Comparison of ENCODE assay signal across 1 cellular context in genomic region chr2:147843864-147844690, GRCh38.
A peak's percentile ranks its signal among the peaks of the same experiment; 100 is the strongest.
TF ChIP-seq lines count a peak whose summit lies in the region.

No MANE protein-coding gene starts in this region.

TF ChIP-seq in K562, 482 proteins besides CTCF, POLR2A, EP300 and RAD21 (continued from another document and continues in another):
- TF ChIP-seq, protein P1, sequence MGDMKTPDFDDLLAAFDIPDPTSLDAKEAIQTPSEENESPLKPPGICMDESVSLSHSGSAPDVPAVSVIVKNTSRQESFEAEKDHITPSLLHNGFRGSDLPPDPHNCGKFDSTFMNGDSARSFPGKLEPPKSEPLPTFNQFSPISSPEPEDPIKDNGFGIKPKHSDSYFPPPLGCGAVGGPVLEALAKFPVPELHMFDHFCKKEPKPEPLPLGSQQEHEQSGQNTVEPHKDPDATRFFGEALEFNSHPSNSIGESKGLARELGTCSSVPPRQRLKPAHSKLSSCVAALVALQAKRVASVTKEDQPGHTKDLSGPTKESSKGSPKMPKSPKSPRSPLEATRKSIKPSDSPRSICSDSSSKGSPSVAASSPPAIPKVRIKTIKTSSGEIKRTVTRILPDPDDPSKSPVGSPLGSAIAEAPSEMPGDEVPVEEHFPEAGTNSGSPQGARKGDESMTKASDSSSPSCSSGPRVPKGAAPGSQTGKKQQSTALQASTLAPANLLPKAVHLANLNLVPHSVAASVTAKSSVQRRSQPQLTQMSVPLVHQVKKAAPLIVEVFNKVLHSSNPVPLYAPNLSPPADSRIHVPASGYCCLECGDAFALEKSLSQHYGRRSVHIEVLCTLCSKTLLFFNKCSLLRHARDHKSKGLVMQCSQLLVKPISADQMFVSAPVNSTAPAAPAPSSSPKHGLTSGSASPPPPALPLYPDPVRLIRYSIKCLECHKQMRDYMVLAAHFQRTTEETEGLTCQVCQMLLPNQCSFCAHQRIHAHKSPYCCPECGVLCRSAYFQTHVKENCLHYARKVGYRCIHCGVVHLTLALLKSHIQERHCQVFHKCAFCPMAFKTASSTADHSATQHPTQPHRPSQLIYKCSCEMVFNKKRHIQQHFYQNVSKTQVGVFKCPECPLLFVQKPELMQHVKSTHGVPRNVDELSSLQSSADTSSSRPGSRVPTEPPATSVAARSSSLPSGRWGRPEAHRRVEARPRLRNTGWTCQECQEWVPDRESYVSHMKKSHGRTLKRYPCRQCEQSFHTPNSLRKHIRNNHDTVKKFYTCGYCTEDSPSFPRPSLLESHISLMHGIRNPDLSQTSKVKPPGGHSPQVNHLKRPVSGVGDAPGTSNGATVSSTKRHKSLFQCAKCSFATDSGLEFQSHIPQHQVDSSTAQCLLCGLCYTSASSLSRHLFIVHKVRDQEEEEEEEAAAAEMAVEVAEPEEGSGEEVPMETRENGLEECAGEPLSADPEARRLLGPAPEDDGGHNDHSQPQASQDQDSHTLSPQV (IDR thresholded peaks at IDR 0.05) = no peak
- no peak for TF ChIP-seq ZNF57 (CRISPR knock-in tag; IDR thresholded peaks at IDR 0.05)
- no peak for TF ChIP-seq THRB (CRISPR knock-in tag; conservative IDR thresholded peaks at IDR 0.05)
- no peak for TF ChIP-seq ZNF175 (CRISPR knock-in tag; IDR thresholded peaks at IDR 0.05; ENCODE audit: low read depth)
- TF ChIP-seq RBM17 (IDR thresholded peaks at IDR 0.05; ENCODE audit: borderline replicate concordance, low read depth, low read length) = no peak
- no peak for TF ChIP-seq ILK (tag; IDR thresholded peaks at IDR 0.05; ENCODE audit: borderline replicate concordance, low read depth)
- TF ChIP-seq, protein P2, sequence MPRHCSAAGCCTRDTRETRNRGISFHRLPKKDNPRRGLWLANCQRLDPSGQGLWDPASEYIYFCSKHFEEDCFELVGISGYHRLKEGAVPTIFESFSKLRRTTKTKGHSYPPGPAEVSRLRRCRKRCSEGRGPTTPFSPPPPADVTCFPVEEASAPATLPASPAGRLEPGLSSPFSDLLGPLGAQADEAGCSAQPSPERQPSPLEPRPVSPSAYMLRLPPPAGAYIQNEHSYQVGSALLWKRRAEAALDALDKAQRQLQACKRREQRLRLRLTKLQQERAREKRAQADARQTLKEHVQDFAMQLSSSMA (CRISPR knock-in tag; IDR thresholded peaks at IDR 0.05) = no peak
- no peak for TF ChIP-seq BRD4 (IDR thresholded peaks at IDR 0.05)
- TF ChIP-seq, protein P3, sequence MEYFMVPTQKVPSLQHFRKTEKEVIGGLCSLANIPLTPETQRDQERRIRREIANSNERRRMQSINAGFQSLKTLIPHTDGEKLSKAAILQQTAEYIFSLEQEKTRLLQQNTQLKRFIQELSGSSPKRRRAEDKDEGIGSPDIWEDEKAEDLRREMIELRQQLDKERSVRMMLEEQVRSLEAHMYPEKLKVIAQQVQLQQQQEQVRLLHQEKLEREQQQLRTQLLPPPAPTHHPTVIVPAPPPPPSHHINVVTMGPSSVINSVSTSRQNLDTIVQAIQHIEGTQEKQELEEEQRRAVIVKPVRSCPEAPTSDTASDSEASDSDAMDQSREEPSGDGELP (CRISPR knock-in tag; IDR thresholded peaks at IDR 0.05; ENCODE audit: borderline replicate concordance) = no peak; the same call in 1 of the 2 replicates
- TF ChIP-seq ZFPM2 (CRISPR knock-in tag; IDR thresholded peaks at IDR 0.05) = no peak
- no peak for TF ChIP-seq NFE2L1 (tag; IDR thresholded peaks at IDR 0.05; ENCODE audit: borderline replicate concordance, low read depth)
- no peak for TF ChIP-seq ZNF655 (CRISPR knock-in tag; IDR thresholded peaks at IDR 0.05)
- no peak for TF ChIP-seq DACH1 (IDR thresholded peaks at IDR 0.05; ENCODE audit: partially characterized antibody)
- no peak for TF ChIP-seq CREM (IDR thresholded peaks at IDR 0.05; ENCODE audit: low read depth)
- TF ChIP-seq KLF1 (tag; IDR thresholded peaks at IDR 0.05) = peak; percentile 60; the same call in 1 of the 2 replicates
- no peak for TF ChIP-seq HNRNPK (IDR thresholded peaks at IDR 0.05; ENCODE audit: low read depth, low read length, poor library complexity, severe bottlenecking)
- TF ChIP-seq HMG20A (CRISPR knock-in tag; conservative IDR thresholded peaks at IDR 0.05) = no peak
- TF ChIP-seq ZNF780A (CRISPR knock-in tag; IDR thresholded peaks at IDR 0.05) = no peak
- no peak for TF ChIP-seq ZNF644 (tag; IDR thresholded peaks at IDR 0.05; ENCODE audit: low read depth)
- TF ChIP-seq SPI1 (IDR thresholded peaks at IDR 0.05; ENCODE audit: borderline replicate concordance, low read depth, low read length) = no peak
- TF ChIP-seq KHSRP (IDR thresholded peaks at IDR 0.05) = no peak
- TF ChIP-seq ZKSCAN1 (IDR thresholded peaks at IDR 0.05; ENCODE audit: low read depth, low read length) = no peak
- TF ChIP-seq HDAC6 (IDR thresholded peaks at IDR 0.05; ENCODE audit: low read depth, low read length) = no peak
- no peak for TF ChIP-seq NFXL1 (CRISPR knock-in tag; IDR thresholded peaks at IDR 0.05)
- TF ChIP-seq, protein P4, sequence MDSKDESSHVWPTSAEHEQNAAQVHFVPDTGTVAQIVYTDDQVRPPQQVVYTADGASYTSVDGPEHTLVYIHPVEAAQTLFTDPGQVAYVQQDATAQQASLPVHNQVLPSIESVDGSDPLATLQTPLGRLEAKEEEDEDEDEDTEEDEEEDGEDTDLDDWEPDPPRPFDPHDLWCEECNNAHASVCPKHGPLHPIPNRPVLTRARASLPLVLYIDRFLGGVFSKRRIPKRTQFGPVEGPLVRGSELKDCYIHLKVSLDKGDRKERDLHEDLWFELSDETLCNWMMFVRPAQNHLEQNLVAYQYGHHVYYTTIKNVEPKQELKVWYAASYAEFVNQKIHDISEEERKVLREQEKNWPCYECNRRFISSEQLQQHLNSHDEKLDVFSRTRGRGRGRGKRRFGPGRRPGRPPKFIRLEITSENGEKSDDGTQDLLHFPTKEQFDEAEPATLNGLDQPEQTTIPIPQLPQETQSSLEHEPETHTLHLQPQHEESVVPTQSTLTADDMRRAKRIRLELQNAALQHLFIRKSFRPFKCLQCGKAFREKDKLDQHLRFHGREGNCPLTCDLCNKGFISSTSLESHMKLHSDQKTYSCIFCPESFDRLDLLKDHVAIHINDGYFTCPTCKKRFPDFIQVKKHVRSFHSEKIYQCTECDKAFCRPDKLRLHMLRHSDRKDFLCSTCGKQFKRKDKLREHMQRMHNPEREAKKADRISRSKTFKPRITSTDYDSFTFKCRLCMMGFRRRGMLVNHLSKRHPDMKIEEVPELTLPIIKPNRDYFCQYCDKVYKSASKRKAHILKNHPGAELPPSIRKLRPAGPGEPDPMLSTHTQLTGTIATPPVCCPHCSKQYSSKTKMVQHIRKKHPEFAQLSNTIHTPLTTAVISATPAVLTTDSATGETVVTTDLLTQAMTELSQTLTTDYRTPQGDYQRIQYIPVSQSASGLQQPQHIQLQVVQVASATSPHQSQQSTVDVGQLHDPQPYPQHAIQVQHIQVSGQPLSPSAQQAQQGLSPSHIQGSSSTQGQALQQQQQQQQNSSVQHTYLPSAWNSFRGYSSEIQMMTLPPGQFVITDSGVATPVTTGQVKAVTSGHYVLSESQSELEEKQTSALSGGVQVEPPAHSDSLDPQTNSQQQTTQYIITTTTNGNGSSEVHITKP (IDR thresholded peaks at IDR 0.05; ENCODE audit: partially characterized antibody) = no peak
- TF ChIP-seq MBD2 (IDR thresholded peaks at IDR 0.05; ENCODE audit: borderline replicate concordance, low read depth) = no peak
- TF ChIP-seq L3MBTL2 (IDR thresholded peaks at IDR 0.05) = peak; percentile 83
- TF ChIP-seq, protein P5, sequence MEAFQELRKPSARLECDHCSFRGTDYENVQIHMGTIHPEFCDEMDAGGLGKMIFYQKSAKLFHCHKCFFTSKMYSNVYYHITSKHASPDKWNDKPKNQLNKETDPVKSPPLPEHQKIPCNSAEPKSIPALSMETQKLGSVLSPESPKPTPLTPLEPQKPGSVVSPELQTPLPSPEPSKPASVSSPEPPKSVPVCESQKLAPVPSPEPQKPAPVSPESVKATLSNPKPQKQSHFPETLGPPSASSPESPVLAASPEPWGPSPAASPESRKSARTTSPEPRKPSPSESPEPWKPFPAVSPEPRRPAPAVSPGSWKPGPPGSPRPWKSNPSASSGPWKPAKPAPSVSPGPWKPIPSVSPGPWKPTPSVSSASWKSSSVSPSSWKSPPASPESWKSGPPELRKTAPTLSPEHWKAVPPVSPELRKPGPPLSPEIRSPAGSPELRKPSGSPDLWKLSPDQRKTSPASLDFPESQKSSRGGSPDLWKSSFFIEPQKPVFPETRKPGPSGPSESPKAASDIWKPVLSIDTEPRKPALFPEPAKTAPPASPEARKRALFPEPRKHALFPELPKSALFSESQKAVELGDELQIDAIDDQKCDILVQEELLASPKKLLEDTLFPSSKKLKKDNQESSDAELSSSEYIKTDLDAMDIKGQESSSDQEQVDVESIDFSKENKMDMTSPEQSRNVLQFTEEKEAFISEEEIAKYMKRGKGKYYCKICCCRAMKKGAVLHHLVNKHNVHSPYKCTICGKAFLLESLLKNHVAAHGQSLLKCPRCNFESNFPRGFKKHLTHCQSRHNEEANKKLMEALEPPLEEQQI (IDR thresholded peaks at IDR 0.05) = no peak
- TF ChIP-seq ZNF143 (CRISPR knock-in tag; IDR thresholded peaks at IDR 0.05) = no peak
- TF ChIP-seq, protein P6, sequence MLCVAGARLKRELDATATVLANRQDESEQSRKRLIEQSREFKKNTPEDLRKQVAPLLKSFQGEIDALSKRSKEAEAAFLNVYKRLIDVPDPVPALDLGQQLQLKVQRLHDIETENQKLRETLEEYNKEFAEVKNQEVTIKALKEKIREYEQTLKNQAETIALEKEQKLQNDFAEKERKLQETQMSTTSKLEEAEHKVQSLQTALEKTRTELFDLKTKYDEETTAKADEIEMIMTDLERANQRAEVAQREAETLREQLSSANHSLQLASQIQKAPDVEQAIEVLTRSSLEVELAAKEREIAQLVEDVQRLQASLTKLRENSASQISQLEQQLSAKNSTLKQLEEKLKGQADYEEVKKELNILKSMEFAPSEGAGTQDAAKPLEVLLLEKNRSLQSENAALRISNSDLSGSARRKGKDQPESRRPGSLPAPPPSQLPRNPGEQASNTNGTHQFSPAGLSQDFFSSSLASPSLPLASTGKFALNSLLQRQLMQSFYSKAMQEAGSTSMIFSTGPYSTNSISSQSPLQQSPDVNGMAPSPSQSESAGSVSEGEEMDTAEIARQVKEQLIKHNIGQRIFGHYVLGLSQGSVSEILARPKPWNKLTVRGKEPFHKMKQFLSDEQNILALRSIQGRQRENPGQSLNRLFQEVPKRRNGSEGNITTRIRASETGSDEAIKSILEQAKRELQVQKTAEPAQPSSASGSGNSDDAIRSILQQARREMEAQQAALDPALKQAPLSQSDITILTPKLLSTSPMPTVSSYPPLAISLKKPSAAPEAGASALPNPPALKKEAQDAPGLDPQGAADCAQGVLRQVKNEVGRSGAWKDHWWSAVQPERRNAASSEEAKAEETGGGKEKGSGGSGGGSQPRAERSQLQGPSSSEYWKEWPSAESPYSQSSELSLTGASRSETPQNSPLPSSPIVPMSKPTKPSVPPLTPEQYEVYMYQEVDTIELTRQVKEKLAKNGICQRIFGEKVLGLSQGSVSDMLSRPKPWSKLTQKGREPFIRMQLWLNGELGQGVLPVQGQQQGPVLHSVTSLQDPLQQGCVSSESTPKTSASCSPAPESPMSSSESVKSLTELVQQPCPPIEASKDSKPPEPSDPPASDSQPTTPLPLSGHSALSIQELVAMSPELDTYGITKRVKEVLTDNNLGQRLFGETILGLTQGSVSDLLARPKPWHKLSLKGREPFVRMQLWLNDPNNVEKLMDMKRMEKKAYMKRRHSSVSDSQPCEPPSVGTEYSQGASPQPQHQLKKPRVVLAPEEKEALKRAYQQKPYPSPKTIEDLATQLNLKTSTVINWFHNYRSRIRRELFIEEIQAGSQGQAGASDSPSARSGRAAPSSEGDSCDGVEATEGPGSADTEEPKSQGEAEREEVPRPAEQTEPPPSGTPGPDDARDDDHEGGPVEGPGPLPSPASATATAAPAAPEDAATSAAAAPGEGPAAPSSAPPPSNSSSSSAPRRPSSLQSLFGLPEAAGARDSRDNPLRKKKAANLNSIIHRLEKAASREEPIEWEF (CRISPR knock-in tag; IDR thresholded peaks at IDR 0.05) = no peak
- TF ChIP-seq, protein P7, sequence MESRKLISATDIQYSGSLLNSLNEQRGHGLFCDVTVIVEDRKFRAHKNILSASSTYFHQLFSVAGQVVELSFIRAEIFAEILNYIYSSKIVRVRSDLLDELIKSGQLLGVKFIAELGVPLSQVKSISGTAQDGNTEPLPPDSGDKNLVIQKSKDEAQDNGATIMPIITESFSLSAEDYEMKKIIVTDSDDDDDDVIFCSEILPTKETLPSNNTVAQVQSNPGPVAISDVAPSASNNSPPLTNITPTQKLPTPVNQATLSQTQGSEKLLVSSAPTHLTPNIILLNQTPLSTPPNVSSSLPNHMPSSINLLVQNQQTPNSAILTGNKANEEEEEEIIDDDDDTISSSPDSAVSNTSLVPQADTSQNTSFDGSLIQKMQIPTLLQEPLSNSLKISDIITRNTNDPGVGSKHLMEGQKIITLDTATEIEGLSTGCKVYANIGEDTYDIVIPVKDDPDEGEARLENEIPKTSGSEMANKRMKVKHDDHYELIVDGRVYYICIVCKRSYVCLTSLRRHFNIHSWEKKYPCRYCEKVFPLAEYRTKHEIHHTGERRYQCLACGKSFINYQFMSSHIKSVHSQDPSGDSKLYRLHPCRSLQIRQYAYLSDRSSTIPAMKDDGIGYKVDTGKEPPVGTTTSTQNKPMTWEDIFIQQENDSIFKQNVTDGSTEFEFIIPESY (CRISPR knock-in tag; IDR thresholded peaks at IDR 0.05) = peak; percentile 84; the same call in 1 of the 2 replicates
- TF ChIP-seq RNF2 (IDR thresholded peaks at IDR 0.05) = 0 out of 2 replicates have a peak, but pooled peaks have one; percentile 49
- no peak for TF ChIP-seq NCOA4 (IDR thresholded peaks at IDR 0.05; ENCODE audit: partially characterized antibody)
- TF ChIP-seq NCOA6 (IDR thresholded peaks at IDR 0.05) = no peak
- peak; percentile 96 for TF ChIP-seq GABPA (tag; conservative IDR thresholded peaks at IDR 0.05; ENCODE audit: low read depth)
- TF ChIP-seq SMC3 (conservative IDR thresholded peaks at IDR 0.05; ENCODE audit: insufficient read depth, low read depth, low read length) = no peak
- no peak for TF ChIP-seq TCF3 (CRISPR knock-in tag; IDR thresholded peaks at IDR 0.05)
- TF ChIP-seq FOXM1 (IDR thresholded peaks at IDR 0.05; ENCODE audit: low read depth) = no peak
- TF ChIP-seq FOXM1 (CRISPR knock-in tag; IDR thresholded peaks at IDR 0.05; ENCODE audit: low read depth) = no peak
